In the genomic region with DNA sequence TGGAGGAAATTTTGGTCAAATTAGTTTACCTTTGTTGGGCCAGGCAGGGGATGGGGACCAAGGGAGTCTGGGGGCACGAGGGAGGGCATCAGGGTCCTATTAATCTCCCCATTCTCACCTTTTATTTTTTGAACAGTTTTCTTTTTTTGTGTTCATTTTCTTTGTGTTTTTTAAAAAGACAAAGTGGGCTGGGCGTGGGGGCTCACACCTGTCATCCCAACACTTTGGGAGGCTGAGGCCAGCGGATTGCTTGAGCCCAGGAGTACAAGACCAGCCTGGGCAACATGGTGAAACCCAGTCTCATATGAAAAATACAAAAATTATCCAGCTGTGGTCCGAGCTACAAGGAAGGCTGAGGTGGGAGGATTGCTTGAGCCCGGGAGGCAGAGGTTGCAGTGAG, we compare ENCODE assay signal across 21 cellular contexts.
"Had no signal": no experiment of that assay in that cellular context is flagged by ENCODE, and none has a peak within 500 bp of the region (broad histone marks: within the 10 kb centered on the region; RNA-seq: fewer than 3 reads in every experiment).

No MANE protein-coding gene starts in this region.

- H3K4me3 ChIP-seq: mucosa of descending colon, ovary, sigmoid colon, stomach, thyroid gland had no signal

- H3K27ac ChIP-seq: ovary, sigmoid colon, stomach, thyroid gland had no signal

- H3K36me3 Mint-ChIP-seq: naive B cell; natural killer cell treated with Interleukin-12 subunit alpha and Interleukin-12 subunit beta and Interleukin-15 and Interleukin-18, amount 100 ng/mL, for 72 hours; stimulated activated effector memory CD8-positive, alpha-beta T cell treated with anti-CD3 and anti-CD28 coated beads, Interleukin-12 subunit alpha, Interleukin-12 subunit beta, amount 100 ng/mL, for 72 hours had no signal

- H3K27ac Mint-ChIP-seq: mesothelial cell of epicardium; natural killer cell treated with Interleukin-12 subunit alpha and Interleukin-12 subunit beta and Interleukin-15 and Interleukin-18, amount 100 ng/mL, for 72 hours had no signal

- H3K36me3 ChIP-seq: ovary, thyroid gland had no signal

- H3K9me3 Mint-ChIP-seq: effector memory CD8-positive, alpha-beta T cell; natural killer cell treated with Interleukin-12 subunit alpha and Interleukin-12 subunit beta and Interleukin-15 and Interleukin-18, amount 100 ng/mL, for 72 hours; stimulated activated effector memory CD8-positive, alpha-beta T cell treated with anti-CD3 and anti-CD28 coated beads, Interleukin-12 subunit alpha, Interleukin-12 subunit beta, amount 100 ng/mL, for 72 hours; type B pancreatic cell had no signal

- H3K4me3 Mint-ChIP-seq: effector memory CD8-positive, alpha-beta T cell; mesothelial cell of epicardium; naive B cell; natural killer cell treated with Interleukin-12 subunit alpha and Interleukin-12 subunit beta and Interleukin-15 and Interleukin-18, amount 100 ng/mL, for 72 hours; stimulated activated effector memory CD8-positive, alpha-beta T cell treated with anti-CD3 and anti-CD28 coated beads, Interleukin-12 subunit alpha, Interleukin-12 subunit beta, amount 100 ng/mL, for 72 hours; type B pancreatic cell had no signal

- H3K4me1 ChIP-seq: sigmoid colon had no signal

- H3K4me1 Mint-ChIP-seq: mesothelial cell of epicardium; stimulated activated effector memory CD8-positive, alpha-beta T cell treated with anti-CD3 and anti-CD28 coated beads, Interleukin-12 subunit alpha, Interleukin-12 subunit beta, amount 100 ng/mL, for 72 hours had no signal

- H3K27me3 Mint-ChIP-seq: type B pancreatic cell had no signal

- H3K27me3 ChIP-seq: ovary, sigmoid colon, stomach, thyroid gland had no signal

- ATAC-seq: effector memory CD8-positive, alpha-beta T cell; left lobe of liver; natural killer cell treated with Interleukin-12 subunit alpha and Interleukin-12 subunit beta and Interleukin-15 and Interleukin-18, amount 100 ng/mL, for 72 hours; stimulated activated effector memory CD8-positive, alpha-beta T cell treated with anti-CD3 and anti-CD28 coated beads, Interleukin-12 subunit alpha, Interleukin-12 subunit beta, amount 100 ng/mL, for 72 hours had no signal

- DNase-seq: cerebellar nuclear complex; cortex of kidney; effector memory CD8-positive, alpha-beta T cell; erythroblast; kidney; mesenchymal stem cell; mucosa of descending colon; naive B cell; occipital lobe; sigmoid colon; stimulated activated CD4-positive, alpha-beta T cell treated with anti-CD3 and anti-CD28 coated beads, Interleukin-2, amount 100 ng/mL, for 24 hours; stimulated activated CD4-positive, alpha-beta T cell treated with anti-CD3 and anti-CD28 coated beads, Interleukin-4, amount 100 ng/mL, for 24 hours; stimulated activated naive CD4-positive, alpha-beta T cell treated with Interleukin-2 at 50 U/mL for 16 hours; thyroid gland had no signal

- H3K9me3 ChIP-seq: mucosa of descending colon, ovary, sigmoid colon, stomach, thyroid gland had no signal
